In genomic region chr5:158013939-158014338, GRCh38 we compare ENCODE assay signal across 9 cellular contexts.
A peak's percentile ranks its signal among the peaks of the same experiment; 100 is the strongest.
DNase-seq lines count a peak whose midpoint lies in the region; ATAC-seq, FAIRE-seq and TF ChIP-seq lines count a peak whose summit lies in the region.
"Had no signal": no experiment of that assay in that cellular context is flagged by ENCODE, and none has a peak within 500 bp of the region (broad histone marks: within the 10 kb centered on the region; RNA-seq: fewer than 3 reads in every experiment).

No MANE protein-coding gene starts in this region.

- H3K4me1 ChIP-seq in BE2C: no peaks in the 10 kb centered on the region

- H3K9me3 ChIP-seq in BE2C: no peaks in the 10 kb centered on the region

- TF ChIP-seq CTCF in BE2C (IDR thresholded peaks at IDR 0.05; ENCODE audit: low read depth, low read length): peak; percentile 46
- TF ChIP-seq CTCF in brain microvascular endothelial cell (IDR thresholded peaks at IDR 0.05; ENCODE audit: low read depth, low read length, missing control alignments): peak; percentile 78

- no peaks in the 10 kb centered on the region for H3K36me3 ChIP-seq in BE2C
- no peaks in the 10 kb centered on the region for H3K36me3 ChIP-seq in brain microvascular endothelial cell (replicated peaks)

- peak; percentile 70 for ATAC-seq in left colon

- DNase-seq in BE2C (peak; percentile 13), HTR-8/SVneo (ENCODE audit: insufficient read length, low spot score) (peak; percentile 54), brain microvascular endothelial cell (peak; percentile 70), left colon (peak in 1 of 2 donors; percentile 41), NCI-H1436 treated with DMSO at 0.1 percent for 48 hours (lab: John Stamatoyannopoulos, UW) (no peak), middle frontal gyrus (ENCODE audit: extremely low spot score, low spot score) (no peak), GM12892 (ENCODE audit: insufficient read length) (no peak)
- DNase-seq in stimulated activated naive CD4-positive, alpha-beta T cell treated with Interleukin-2 at 50 U/mL for 16 hours (lab: John Stamatoyannopoulos, UW): no peak
- DNase-seq: activated naive CD8-positive, alpha-beta T cell treated with anti-CD3 and anti-CD28 coated beads, Interleukin-2, amount 10 ng/mL, durations not matched to agents 7 days and 5 days had no signal

- H3K4me3 ChIP-seq in BE2C (ENCODE audit: low read depth, low read length): no peak overlapping the region
- H3K4me3 ChIP-seq in brain microvascular endothelial cell (ENCODE audit: low read depth, low read length): no peak overlapping the region

- intact Hi-C loops in left colon (cut with DNase I, micrococcal nuclease): no loop called here

- in situ Hi-C loops in brain microvascular endothelial cell (cut with HindIII; ENCODE audit: low pct_ligation_motif_present, low sequenced_read_pairs): no loop called here

- FAIRE-seq in HTR-8/SVneo (lab: Jason Lieb, UNC): no peak
- no peak for FAIRE-seq in GM12892 (lab: Jason Lieb, UNC)

- H3K27me3 ChIP-seq in BE2C (no peaks in the 10 kb centered on the region), brain microvascular endothelial cell (replicated peaks) (no peaks in the 10 kb centered on the region)

- H3K27ac ChIP-seq in brain microvascular endothelial cell: no peak overlapping the region

- no peak for TF ChIP-seq POLR2A in GM12892 (IDR thresholded peaks at IDR 0.05; ENCODE audit: low read depth, low read length)

Comparison
In these comparisons a context has a peak if more than half of its experiments do, and no peak if none do; other contexts are left out.
1. DNase-seq: peak in BE2C (single experiment), HTR-8/SVneo (single experiment) and brain microvascular endothelial cell (single experiment); none in NCI-H1436 treated with DMSO at 0.1 percent for 48 hours (single experiment), middle frontal gyrus (single experiment), GM12892 (single experiment) and stimulated activated naive CD4-positive, alpha-beta T cell treated with Interleukin-2 at 50 U/mL for 16 hours (single experiment).